In the genomic region with DNA sequence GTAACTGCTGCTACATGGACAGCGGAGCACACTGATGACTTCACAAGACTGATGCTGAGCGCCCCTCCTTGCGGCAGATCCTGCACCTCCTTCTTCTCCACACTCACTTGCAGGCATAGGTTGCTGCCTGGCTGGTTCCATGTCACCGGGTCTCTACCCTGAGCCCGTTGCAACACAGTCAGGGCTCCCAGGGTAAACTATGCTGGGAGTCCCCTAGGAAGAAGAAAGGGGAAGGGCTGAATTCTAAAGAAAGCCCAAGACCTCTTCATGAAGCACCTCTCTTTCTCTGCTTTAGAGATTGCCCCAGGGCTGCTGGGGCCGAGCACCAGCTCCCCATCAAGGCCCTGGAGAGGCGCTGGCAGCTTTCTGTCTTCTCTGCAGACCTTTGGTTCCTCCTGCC, we compare ENCODE assay signal across 1 cellular context.
TF ChIP-seq lines count a peak whose summit lies in the region.

No MANE protein-coding gene starts in this region.

TF ChIP-seq in HepG2, 621 proteins besides CTCF, POLR2A, EP300 and RAD21 (continued from another document):
- TF ChIP-seq, protein P1, sequence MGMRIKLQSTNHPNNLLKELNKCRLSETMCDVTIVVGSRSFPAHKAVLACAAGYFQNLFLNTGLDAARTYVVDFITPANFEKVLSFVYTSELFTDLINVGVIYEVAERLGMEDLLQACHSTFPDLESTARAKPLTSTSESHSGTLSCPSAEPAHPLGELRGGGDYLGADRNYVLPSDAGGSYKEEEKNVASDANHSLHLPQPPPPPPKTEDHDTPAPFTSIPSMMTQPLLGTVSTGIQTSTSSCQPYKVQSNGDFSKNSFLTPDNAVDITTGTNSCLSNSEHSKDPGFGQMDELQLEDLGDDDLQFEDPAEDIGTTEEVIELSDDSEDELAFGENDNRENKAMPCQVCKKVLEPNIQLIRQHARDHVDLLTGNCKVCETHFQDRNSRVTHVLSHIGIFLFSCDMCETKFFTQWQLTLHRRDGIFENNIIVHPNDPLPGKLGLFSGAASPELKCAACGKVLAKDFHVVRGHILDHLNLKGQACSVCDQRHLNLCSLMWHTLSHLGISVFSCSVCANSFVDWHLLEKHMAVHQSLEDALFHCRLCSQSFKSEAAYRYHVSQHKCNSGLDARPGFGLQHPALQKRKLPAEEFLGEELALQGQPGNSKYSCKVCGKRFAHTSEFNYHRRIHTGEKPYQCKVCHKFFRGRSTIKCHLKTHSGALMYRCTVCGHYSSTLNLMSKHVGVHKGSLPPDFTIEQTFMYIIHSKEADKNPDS (CRISPR knock-in tag; IDR thresholded peaks at IDR 0.05): no peak
- TF ChIP-seq, protein P2, sequence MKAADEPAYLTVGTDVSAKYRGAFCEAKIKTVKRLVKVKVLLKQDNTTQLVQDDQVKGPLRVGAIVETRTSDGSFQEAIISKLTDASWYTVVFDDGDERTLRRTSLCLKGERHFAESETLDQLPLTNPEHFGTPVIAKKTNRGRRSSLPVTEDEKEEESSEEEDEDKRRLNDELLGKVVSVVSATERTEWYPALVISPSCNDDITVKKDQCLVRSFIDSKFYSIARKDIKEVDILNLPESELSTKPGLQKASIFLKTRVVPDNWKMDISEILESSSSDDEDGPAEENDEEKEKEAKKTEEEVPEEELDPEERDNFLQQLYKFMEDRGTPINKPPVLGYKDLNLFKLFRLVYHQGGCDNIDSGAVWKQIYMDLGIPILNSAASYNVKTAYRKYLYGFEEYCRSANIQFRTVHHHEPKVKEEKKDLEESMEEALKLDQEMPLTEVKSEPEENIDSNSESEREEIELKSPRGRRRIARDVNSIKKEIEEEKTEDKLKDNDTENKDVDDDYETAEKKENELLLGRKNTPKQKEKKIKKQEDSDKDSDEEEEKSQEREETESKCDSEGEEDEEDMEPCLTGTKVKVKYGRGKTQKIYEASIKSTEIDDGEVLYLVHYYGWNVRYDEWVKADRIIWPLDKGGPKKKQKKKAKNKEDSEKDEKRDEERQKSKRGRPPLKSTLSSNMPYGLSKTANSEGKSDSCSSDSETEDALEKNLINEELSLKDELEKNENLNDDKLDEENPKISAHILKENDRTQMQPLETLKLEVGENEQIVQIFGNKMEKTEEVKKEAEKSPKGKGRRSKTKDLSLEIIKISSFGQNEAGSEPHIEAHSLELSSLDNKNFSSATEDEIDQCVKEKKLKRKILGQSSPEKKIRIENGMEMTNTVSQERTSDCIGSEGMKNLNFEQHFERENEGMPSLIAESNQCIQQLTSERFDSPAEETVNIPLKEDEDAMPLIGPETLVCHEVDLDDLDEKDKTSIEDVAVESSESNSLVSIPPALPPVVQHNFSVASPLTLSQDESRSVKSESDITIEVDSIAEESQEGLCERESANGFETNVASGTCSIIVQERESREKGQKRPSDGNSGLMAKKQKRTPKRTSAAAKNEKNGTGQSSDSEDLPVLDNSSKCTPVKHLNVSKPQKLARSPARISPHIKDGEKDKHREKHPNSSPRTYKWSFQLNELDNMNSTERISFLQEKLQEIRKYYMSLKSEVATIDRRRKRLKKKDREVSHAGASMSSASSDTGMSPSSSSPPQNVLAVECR (CRISPR knock-in tag; IDR thresholded peaks at IDR 0.05; ENCODE audit: borderline replicate concordance): no peak
- TF ChIP-seq FLYWCH1 (CRISPR knock-in tag; IDR thresholded peaks at IDR 0.05) (no peak), ZNF772 (CRISPR knock-in tag; IDR thresholded peaks at IDR 0.05) (no peak), TMF1 (CRISPR knock-in tag; IDR thresholded peaks at IDR 0.05; ENCODE audit: low read depth) (no peak), NFIC (IDR thresholded peaks at IDR 0.05; ENCODE audit: low read length) (no peak), RBM39 (IDR thresholded peaks at IDR 0.05; ENCODE audit: low read depth, low read length, poor library complexity, severe bottlenecking) (no peak)
- TF ChIP-seq, protein P3, sequence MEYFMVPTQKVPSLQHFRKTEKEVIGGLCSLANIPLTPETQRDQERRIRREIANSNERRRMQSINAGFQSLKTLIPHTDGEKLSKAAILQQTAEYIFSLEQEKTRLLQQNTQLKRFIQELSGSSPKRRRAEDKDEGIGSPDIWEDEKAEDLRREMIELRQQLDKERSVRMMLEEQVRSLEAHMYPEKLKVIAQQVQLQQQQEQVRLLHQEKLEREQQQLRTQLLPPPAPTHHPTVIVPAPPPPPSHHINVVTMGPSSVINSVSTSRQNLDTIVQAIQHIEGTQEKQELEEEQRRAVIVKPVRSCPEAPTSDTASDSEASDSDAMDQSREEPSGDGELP (IDR thresholded peaks at IDR 0.05; ENCODE audit: borderline replicate concordance, low read depth): no peak
TF ChIP-seq in HepG2: peak in this region for 0.
